19 cellular contexts compared by ENCODE assay signal in the genomic region with DNA sequence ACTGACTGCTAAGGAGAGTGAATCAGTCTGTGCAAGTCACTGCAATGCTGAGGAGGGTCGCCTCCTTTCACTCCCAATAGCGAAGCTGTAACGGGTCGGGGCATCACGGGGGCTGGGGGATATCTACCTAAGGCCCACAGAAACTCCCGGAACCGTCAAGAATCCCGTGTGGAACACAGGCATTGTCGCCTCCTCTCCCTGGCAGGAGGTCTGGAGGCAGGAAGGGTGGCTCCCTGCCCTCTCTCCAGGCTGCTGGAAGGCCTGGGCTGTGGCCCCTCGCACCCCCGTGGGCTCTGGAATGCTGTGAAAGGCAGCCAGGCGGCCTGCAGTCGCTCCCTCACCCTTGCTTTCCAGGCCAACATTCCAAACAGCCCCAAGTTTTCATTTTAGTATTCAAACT.
A peak's percentile ranks its signal among the peaks of the same experiment; 100 is the strongest.
DNase-seq lines count a peak whose midpoint lies in the region; ATAC-seq and TF ChIP-seq lines count a peak whose summit lies in the region.
"Had no signal": no experiment of that assay in that cellular context is flagged by ENCODE, and none has a peak within 500 bp of the region (broad histone marks: within the 10 kb centered on the region; RNA-seq: fewer than 3 reads in every experiment).

No MANE protein-coding gene starts in this region.

- no peak overlapping the region for H3K4me3 Mint-ChIP-seq in activated naive CD4-positive, alpha-beta T cell treated with anti-CD3 and anti-CD28 coated beads, Interleukin-2, amount 10 ng/mL, durations not matched to agents 7 days and 5 days
- H3K4me3 Mint-ChIP-seq in MCF 10A (ENCODE audit: unreplicated experiment), result no peak overlapping the region
- H3K4me3 Mint-ChIP-seq: CD4-positive, CD25-positive, alpha-beta regulatory T cell; H9 had no signal

- in situ Hi-C loops in gastrocnemius medialis (cut with MboI; ENCODE audit: low sequenced_read_pairs in 4 of 4), result no loop called here

- CTCF ChIA-PET in activated naive CD4-positive, alpha-beta T cell treated with anti-CD3 and anti-CD28 coated beads, Interleukin-2, amount 10 ng/mL, durations not matched to agents 7 days and 5 days (lab: Charles Lee), result no interaction called here
- CTCF ChIA-PET in MCF 10A (lab: Yijun Ruan, JAX), result no interaction called here

- no TSS peak for BruUV-seq in MCF 10A (replicated peaks; lab: Mats Ljungman, UMichigan)

- no peak overlapping the region for H3K4ac ChIP-seq in neuronal stem cell (ENCODE audit: low read length)

- no peak overlapping the region for H2AFZ ChIP-seq in neuronal stem cell (ENCODE audit: low read length)

- no peaks in the 10 kb centered on the region for H3K27me3 Mint-ChIP-seq in activated naive CD4-positive, alpha-beta T cell treated with anti-CD3 and anti-CD28 coated beads, Interleukin-2, amount 10 ng/mL, durations not matched to agents 7 days and 5 days
- no peaks in the 10 kb centered on the region for H3K27me3 Mint-ChIP-seq in MCF 10A (ENCODE audit: insufficient read depth, unreplicated experiment)
- H3K27me3 Mint-ChIP-seq: CD4-positive, CD25-positive, alpha-beta regulatory T cell had no signal

- H3K27me3 ChIP-seq in neuronal stem cell (ENCODE audit: control insufficient read depth in 3 of 3, insufficient read depth in 3 of 3, low read depth in 1 of 3, low read length in 3 of 3) (peaks cover 0 to 12% (median 5%) of the 10 kb centered on the region in 3 experiments), gastrocnemius medialis (no peaks in the 10 kb centered on the region)
- H3K27me3 ChIP-seq: BE2C had no signal

- H3K27ac ChIP-seq in neuronal stem cell (replicated peaks; ENCODE audit: low read length) (no peak overlapping the region), gastrocnemius medialis (no peak overlapping the region)
- H3K27ac ChIP-seq: HL-60 had no signal

- H2BK12ac ChIP-seq in neuronal stem cell (ENCODE audit: low read length), result no peak overlapping the region

- peak overlapping the region; percentile 29 for H4K8ac ChIP-seq in neuronal stem cell (ENCODE audit: low read depth, low read length)

- H3K4me3 ChIP-seq in choroid plexus epithelial cell (ENCODE audit: low read depth, low read length) (no peak overlapping the region), neuronal stem cell (ENCODE audit: low read length in 2 of 2) (no peak overlapping the region), gastrocnemius medialis (no peak overlapping the region)

- no peak overlapping the region for H3K9ac ChIP-seq in neuronal stem cell (ENCODE audit: low read depth, low read length, poor library complexity)

- intact Hi-C loops in gastrocnemius medialis (cut with DNase I; ENCODE audit: low total_unique reads), result no loop called here
- intact Hi-C loops in MCF 10A (cut with micrococcal nuclease), result no loop called here

- no CpG with 5 or more reads among the region's 13 CpGs for WGBS in neuronal stem cell (ENCODE audit: extremely low coverage in 2 of 2, insufficient read length in 2 of 2, insufficient replicate concordance in 1 of 2), 2 donors

- H3K4me1 Mint-ChIP-seq in activated naive CD4-positive, alpha-beta T cell treated with anti-CD3 and anti-CD28 coated beads, Interleukin-2, amount 10 ng/mL, durations not matched to agents 7 days and 5 days, result peaks cover 64% of the 10 kb centered on the region
- H3K4me1 Mint-ChIP-seq in MCF 10A (ENCODE audit: insufficient read depth, unreplicated experiment), result peaks cover 30% of the 10 kb centered on the region

- POLR2A ChIA-PET in MCF 10A (lab: Yijun Ruan, JAX), result no interaction called here

- TF ChIP-seq CTCF in choroid plexus epithelial cell (conservative IDR thresholded peaks at IDR 0.05; ENCODE audit: low read depth, low read length), result no peak
- TF ChIP-seq CTCF in gastrocnemius medialis (IDR thresholded peaks at IDR 0.05 in 4 of 5, conservative IDR thresholded peaks at IDR 0.05 in 1 of 5), result no peak
- TF ChIP-seq CTCF in MCF 10A (IDR thresholded peaks at IDR 0.05; ENCODE audit: unreplicated experiment), result no peak

- no peak for ATAC-seq in gastrocnemius medialis

- H3K23ac ChIP-seq in neuronal stem cell (ENCODE audit: low read depth, low read length, poor library complexity), result no peak overlapping the region

- H3K36me3 Mint-ChIP-seq in activated naive CD4-positive, alpha-beta T cell treated with anti-CD3 and anti-CD28 coated beads, Interleukin-2, amount 10 ng/mL, durations not matched to agents 7 days and 5 days, result peaks cover 33% of the 10 kb centered on the region
- H3K36me3 Mint-ChIP-seq in MCF 10A (ENCODE audit: insufficient read depth, unreplicated experiment), result peaks cover 6% of the 10 kb centered on the region

- H3K4me1 ChIP-seq in neuronal stem cell (ENCODE audit: control insufficient read depth in 2 of 2, insufficient read depth in 1 of 2, low read depth in 1 of 2, low read length in 2 of 2), result no peaks in the 10 kb centered on the region
- no peaks in the 10 kb centered on the region for H3K4me1 ChIP-seq in gastrocnemius medialis
- H3K4me1 ChIP-seq: BE2C had no signal

- no peak overlapping the region for H3K4me2 ChIP-seq in neuronal stem cell (ENCODE audit: insufficient read depth, low read length, poor library complexity, severe bottlenecking)

- H3K79me1 ChIP-seq in neuronal stem cell (ENCODE audit: low read depth, low read length), result peaks cover 1% of the 10 kb centered on the region

- H3K9me3 ChIP-seq in neuronal stem cell (replicated peaks in 1 of 2; ENCODE audit: control insufficient read depth in 2 of 2, insufficient read depth in 1 of 2, low read depth in 1 of 2, low read length in 2 of 2), result no peaks in the 10 kb centered on the region
- no peaks in the 10 kb centered on the region for H3K9me3 ChIP-seq in gastrocnemius medialis
- H3K9me3 ChIP-seq: BE2C, Caco-2 had no signal

- no peak overlapping the region for H2BK120ac ChIP-seq in neuronal stem cell (ENCODE audit: low read depth, low read length)

- no peak overlapping the region for H2BK15ac ChIP-seq in neuronal stem cell (ENCODE audit: low read length)

- H4K91ac ChIP-seq in neuronal stem cell (ENCODE audit: low read depth, low read length, poor library complexity), result no peak overlapping the region

- no peak overlapping the region for H3K14ac ChIP-seq in neuronal stem cell (ENCODE audit: low read length)

- H3K36me3 ChIP-seq in neuronal stem cell (replicated peaks in 1 of 2; ENCODE audit: control insufficient read depth in 2 of 2, insufficient read depth in 2 of 2, low read length in 2 of 2) (no peaks in the 10 kb centered on the region), gastrocnemius medialis (peaks cover 0 to 4% of the 10 kb centered on the region in 2 donors)
- H3K36me3 ChIP-seq: BE2C had no signal

- H3K27ac Mint-ChIP-seq in activated naive CD4-positive, alpha-beta T cell treated with anti-CD3 and anti-CD28 coated beads, Interleukin-2, amount 10 ng/mL, durations not matched to agents 7 days and 5 days, result peak overlapping the region; percentile 6
- no peak overlapping the region for H3K27ac Mint-ChIP-seq in MCF 10A (ENCODE audit: low read depth, unreplicated experiment)

- H2AK5ac ChIP-seq in neuronal stem cell (ENCODE audit: low read depth, low read length), result no peak overlapping the region

- H3K9me3 Mint-ChIP-seq in activated naive CD4-positive, alpha-beta T cell treated with anti-CD3 and anti-CD28 coated beads, Interleukin-2, amount 10 ng/mL, durations not matched to agents 7 days and 5 days, result peaks cover 24% of the 10 kb centered on the region
- H3K9me3 Mint-ChIP-seq in MCF 10A (ENCODE audit: unreplicated experiment), result peaks cover 7% of the 10 kb centered on the region
- H3K9me3 Mint-ChIP-seq: H9 had no signal

- no peak overlapping the region for H2BK5ac ChIP-seq in neuronal stem cell (ENCODE audit: low read length)

- TF ChIP-seq POLR2A in gastrocnemius medialis (IDR thresholded peaks at IDR 0.05), result no peak

- no peak for DNase-seq in activated naive CD4-positive, alpha-beta T cell treated with anti-CD3 and anti-CD28 coated beads, Interleukin-2, amount 10 ng/mL, durations not matched to agents 7 days and 5 days
- no peak for DNase-seq in activated naive CD4-positive, alpha-beta T cell treated with anti-CD3 and anti-CD28 coated beads, Interleukin-2, amount 50 U/mL, for 16 hours
- peak; percentile 44 for DNase-seq in choroid plexus epithelial cell (ENCODE audit: low read depth)
- DNase-seq in neuronal stem cell (ENCODE audit: low spot score), result no peak
- no peak for DNase-seq in medulla oblongata (ENCODE audit: extremely low spot score)
- no peak for DNase-seq in gastrocnemius medialis
- no peak for DNase-seq in amygdala (lab: John Stamatoyannopoulos, UW)
- DNase-seq in MCF 10A (ENCODE audit: unreplicated experiment), result no peak
- DNase-seq: BE2C; Caco-2; CD4-positive, CD25-positive, alpha-beta regulatory T cell; H9; NCI-H187; NCI-H2107; NCI-H2227 treated with DMSO at 0.1 percent for 48 hours; NCI-H510A treated with DMSO at 0.1 percent for 48 hours; NCI-H774; SHP77 had no signal

- no peak overlapping the region for H3K18ac ChIP-seq in neuronal stem cell (ENCODE audit: low read length)
